ENCODE assay signal across 6 cellular contexts in the genomic region with DNA sequence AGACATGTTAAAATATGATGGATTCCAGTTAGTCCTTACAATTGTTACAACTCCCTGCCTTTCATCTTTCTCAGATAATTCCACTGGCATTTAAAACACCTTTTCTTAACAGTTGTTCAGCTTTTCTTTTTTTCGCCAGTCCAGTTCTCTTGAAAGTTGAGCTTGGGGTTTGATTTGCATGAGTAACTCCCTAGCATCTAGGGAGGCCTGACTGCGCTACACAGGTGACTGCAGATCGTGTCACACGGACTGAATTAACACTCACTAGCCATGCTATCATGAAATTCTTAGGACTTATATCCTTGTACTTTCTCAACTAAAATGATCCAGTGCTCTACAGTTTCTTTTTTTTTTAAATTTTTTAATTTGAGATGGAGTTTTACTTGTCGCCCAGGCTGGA.
"Had no signal": no experiment of that assay in that cellular context is flagged by ENCODE, and none has a peak within 500 bp of the region (broad histone marks: within the 10 kb centered on the region; RNA-seq: fewer than 3 reads in every experiment).

No MANE protein-coding gene starts in this region.

- H3K4me2 ChIP-seq: GM23338 had no signal

- DNase-seq: H9, HCEC 1CT, HFFc6, IMR-90 had no signal

- H2AFZ ChIP-seq: GM23338 had no signal

- H3K4me3 ChIP-seq: GM23338, K562 had no signal

- ATAC-seq: GM23338, K562 had no signal
